In the genomic region with DNA sequence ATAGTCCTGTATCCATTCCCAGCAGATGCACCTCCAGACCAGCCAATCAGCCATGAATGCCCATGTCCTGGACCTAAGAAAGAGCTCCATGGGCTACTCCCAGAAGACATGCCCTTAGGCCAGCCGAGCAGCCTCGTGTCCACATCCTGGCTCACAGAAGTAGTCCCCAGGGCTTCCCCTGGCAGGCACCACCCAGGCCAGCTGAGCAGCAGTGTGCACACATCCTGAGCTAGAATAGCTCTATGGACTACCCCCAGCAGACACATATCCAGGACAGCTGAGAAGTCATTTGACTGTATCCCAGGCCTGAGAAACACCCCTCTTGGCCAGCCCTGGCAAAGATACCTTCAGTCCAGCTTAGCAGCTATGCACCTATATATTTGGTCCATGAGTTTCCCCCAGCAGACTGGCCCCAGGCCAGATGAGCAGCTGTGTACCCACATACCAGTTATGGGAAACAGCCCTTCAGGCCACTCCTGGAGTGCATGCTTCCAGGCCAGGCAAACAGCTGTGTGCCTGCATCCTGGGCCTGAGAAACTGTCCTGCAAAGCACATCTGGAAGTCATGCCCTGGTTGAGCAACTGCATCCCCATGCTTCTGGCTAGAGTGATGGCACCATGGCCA, we compare ENCODE assay signal across 8 cellular contexts. TPM values are rescaled to one million over a fixed set of nuclear protein-coding genes. Genes with fewer than 3 reads are reported as not detected.
"Had no signal": no experiment of that assay in that cellular context is flagged by ENCODE, and none has a peak within 500 bp of the region (broad histone marks: within the 10 kb centered on the region; RNA-seq: fewer than 3 reads in every experiment).

No MANE protein-coding gene starts in this region.

RNA-seq across cellular contexts. Expression of gene TPTE, which starts 27.1 kb away (rescaled TPM):
- total RNA-seq: OCI-LY7, PC-3, PC-9, Peyer's patch, Right ventricle myocardium superior, SJSA1, T-cell had no signal
- polyA plus RNA-seq: SK-N-SH had no signal
